In genomic region chr6:157269261-157269794, GRCh38 we compare ENCODE assay signal across 2 cellular contexts.
TF ChIP-seq lines count a peak whose summit lies in the region.

No MANE protein-coding gene starts in this region.

TF ChIP-seq in IMR-90, 13 proteins besides CTCF, POLR2A, EP300 and RAD21:
- TF ChIP-seq, protein P1, sequence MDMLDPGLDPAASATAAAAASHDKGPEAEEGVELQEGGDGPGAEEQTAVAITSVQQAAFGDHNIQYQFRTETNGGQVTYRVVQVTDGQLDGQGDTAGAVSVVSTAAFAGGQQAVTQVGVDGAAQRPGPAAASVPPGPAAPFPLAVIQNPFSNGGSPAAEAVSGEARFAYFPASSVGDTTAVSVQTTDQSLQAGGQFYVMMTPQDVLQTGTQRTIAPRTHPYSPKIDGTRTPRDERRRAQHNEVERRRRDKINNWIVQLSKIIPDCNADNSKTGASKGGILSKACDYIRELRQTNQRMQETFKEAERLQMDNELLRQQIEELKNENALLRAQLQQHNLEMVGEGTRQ (IDR thresholded peaks at IDR 0.05; ENCODE audit: low read depth, low read length): no peak
- TF ChIP-seq FOS (IDR thresholded peaks at IDR 0.05; ENCODE audit: low read depth, low read length): no peak
- TF ChIP-seq ELK1 (IDR thresholded peaks at IDR 0.05; ENCODE audit: borderline replicate concordance, low read depth, low read length): no peak
- no peak for TF ChIP-seq MAZ (IDR thresholded peaks at IDR 0.05; ENCODE audit: borderline replicate concordance, low read depth, low read length)
- no peak for TF ChIP-seq MAFK (IDR thresholded peaks at IDR 0.05; ENCODE audit: low read depth, low read length)
- no peak for TF ChIP-seq CEBPB (IDR thresholded peaks at IDR 0.05; ENCODE audit: low read depth, low read length)
- no peak for TF ChIP-seq CHD1 (IDR thresholded peaks at IDR 0.05; ENCODE audit: low read depth, low read length)
- TF ChIP-seq MXI1 (IDR thresholded peaks at IDR 0.05; ENCODE audit: borderline replicate concordance, low read depth, low read length): no peak
- no peak for TF ChIP-seq NFE2L2 (IDR thresholded peaks at IDR 0.05; ENCODE audit: low read depth, low read length)
- no peak for TF ChIP-seq BHLHE40 (IDR thresholded peaks at IDR 0.05; ENCODE audit: low read depth, low read length)
- TF ChIP-seq RFX5 (IDR thresholded peaks at IDR 0.05; ENCODE audit: low read depth, low read length): no peak
- TF ChIP-seq RCOR1 (IDR thresholded peaks at IDR 0.05; ENCODE audit: insufficient replicate concordance, low read length): no peak
- TF ChIP-seq SMC3 (IDR thresholded peaks at IDR 0.05; ENCODE audit: low read depth, low read length): no peak

TF ChIP-seq in endothelial cell of umbilical vein, 7 proteins besides CTCF, POLR2A, EP300 and RAD21:
- peak; percentile 30 for TF ChIP-seq POLR2AphosphoS5 (IDR thresholded peaks at IDR 0.05; ENCODE audit: insufficient read depth, low read depth, low read length)
- no peak for TF ChIP-seq EZH2 (IDR thresholded peaks at IDR 0.05; ENCODE audit: borderline replicate concordance, low read depth, low read length, severe bottlenecking)
- no peak for TF ChIP-seq MYC (IDR thresholded peaks at IDR 0.05; ENCODE audit: low read depth, low read length)
